27 cellular contexts compared by ENCODE assay signal in the genomic region with DNA sequence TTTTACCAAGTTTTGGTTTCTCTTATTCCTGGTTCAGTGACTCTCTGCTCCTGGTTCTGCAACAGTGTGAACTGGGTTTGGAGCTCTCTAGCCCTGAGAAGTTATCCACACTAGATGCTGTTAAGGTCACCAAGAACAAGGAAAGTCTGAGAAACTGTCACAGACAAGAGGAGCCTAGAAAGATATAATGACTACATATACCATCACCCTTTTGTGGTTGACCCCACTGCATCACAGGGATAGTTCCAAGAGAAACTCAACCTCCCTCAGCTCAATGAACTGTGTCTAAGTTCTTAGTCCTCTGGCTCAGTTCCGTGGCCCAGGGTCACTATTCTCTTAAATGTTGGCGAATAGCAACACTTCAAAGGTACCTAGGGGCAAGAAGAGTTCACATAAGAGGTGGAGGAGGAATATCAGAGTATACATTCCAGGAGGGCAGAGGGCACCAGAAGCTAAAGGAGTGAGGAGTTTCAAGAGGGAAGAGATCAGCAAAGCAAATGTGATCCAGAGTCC.
"Had no signal": no experiment of that assay in that cellular context is flagged by ENCODE, and none has a peak within 500 bp of the region (broad histone marks: within the 10 kb centered on the region; RNA-seq: fewer than 3 reads in every experiment).

No MANE protein-coding gene starts in this region.

- H3K4me1 Mint-ChIP-seq: activated B cell treated with CpG ODN at 0.5 μM for 24 hours; activated CD4-positive, alpha-beta memory T cell treated with anti-CD3 and anti-CD28 coated beads, Interleukin-2, amount 10 ng/mL, durations not matched to agents 7 days and 5 days; activated CD4-positive, alpha-beta T cell treated with anti-CD3 and anti-CD28 coated beads, Interleukin-2, amount 10 ng/mL, durations not matched to agents 7 days and 5 days; T-cell had no signal

- H3K27ac Mint-ChIP-seq: activated B cell treated with CpG ODN at 0.5 μM for 24 hours; activated CD4-positive, alpha-beta memory T cell treated with anti-CD3 and anti-CD28 coated beads, Interleukin-2, amount 10 ng/mL, durations not matched to agents 7 days and 5 days; activated CD4-positive, alpha-beta T cell treated with anti-CD3 and anti-CD28 coated beads, Interleukin-2, amount 10 ng/mL, durations not matched to agents 7 days and 5 days; activated naive CD8-positive, alpha-beta T cell; T-cell had no signal

- H3K9me3 Mint-ChIP-seq: activated CD4-positive, alpha-beta T cell treated with anti-CD3 and anti-CD28 coated beads, Interleukin-2, amount 10 ng/mL, durations not matched to agents 7 days and 5 days had no signal

- H3K27me3 ChIP-seq: adrenal gland, breast epithelium, MG63 had no signal

- DNase-seq: activated B cell treated with CpG ODN at 0.5 μM for 24 hours; activated CD4-positive, alpha-beta memory T cell treated with anti-CD3 and anti-CD28 coated beads, Interleukin-2, amount 10 ng/mL, durations not matched to agents 7 days and 5 days; activated CD4-positive, alpha-beta T cell treated with anti-CD3 and anti-CD28 coated beads for 1 hour; activated CD4-positive, alpha-beta T cell treated with anti-CD3 and anti-CD28 coated beads, Interleukin-2, amount 10 ng/mL, durations not matched to agents 7 days and 5 days; activated effector memory CD4-positive, alpha-beta T cell treated with Interleukin-2 at 50 U/mL for 16 hours; activated naive CD4-positive, alpha-beta T cell; activated T-cell treated with anti-CD3 and anti-CD28 coated beads for 4 hours; adrenal gland; aorta; caudate nucleus; MG63; MV-4-11; NCI-H1092 treated with DMSO at 0.1 percent for 48 hours; NCI-H1417 treated with DMSO at 0.1 percent for 48 hours; NCI-H1694; NCI-H2029; NCI-H2107; NCI-H2171 treated with DMSO at 0.1 percent for 48 hours; NCI-H226; NCI-H526; NCI-H774; T-cell; T-helper 2 cell; T1000 had no signal

- H3K36me3 ChIP-seq: adrenal gland, breast epithelium, MG63 had no signal

- H3K4me1 ChIP-seq: adrenal gland, breast epithelium had no signal

- H3K27me3 Mint-ChIP-seq: activated CD4-positive, alpha-beta memory T cell treated with anti-CD3 and anti-CD28 coated beads, Interleukin-2, amount 10 ng/mL, durations not matched to agents 7 days and 5 days; activated CD4-positive, alpha-beta T cell treated with anti-CD3 and anti-CD28 coated beads, Interleukin-2, amount 10 ng/mL, durations not matched to agents 7 days and 5 days had no signal

- H3K4me3 Mint-ChIP-seq: activated B cell treated with CpG ODN at 0.5 μM for 24 hours; activated CD4-positive, alpha-beta memory T cell treated with anti-CD3 and anti-CD28 coated beads, Interleukin-2, amount 10 ng/mL, durations not matched to agents 7 days and 5 days; activated CD4-positive, alpha-beta T cell treated with anti-CD3 and anti-CD28 coated beads, Interleukin-2, amount 10 ng/mL, durations not matched to agents 7 days and 5 days; activated naive CD8-positive, alpha-beta T cell; T-cell had no signal

- ATAC-seq: T-cell had no signal

- H3K4me3 ChIP-seq: adrenal gland, breast epithelium, MG63, SK-N-MC had no signal

- H3K27ac ChIP-seq: adrenal gland, breast epithelium, SK-N-MC had no signal
